21 cellular contexts compared by ENCODE assay signal in genomic region chr2:40144022-40144421, GRCh38.
"Had no signal": no experiment of that assay in that cellular context is flagged by ENCODE, and none has a peak within 500 bp of the region (broad histone marks: within the 10 kb centered on the region; RNA-seq: fewer than 3 reads in every experiment).

No MANE protein-coding gene starts in this region.

- H3K4me3 Mint-ChIP-seq: natural killer cell treated with Interleukin-12 subunit alpha and Interleukin-12 subunit beta and Interleukin-15 and Interleukin-18, amount 100 ng/mL, for 72 hours; stimulated activated effector memory CD8-positive, alpha-beta T cell treated with anti-CD3 and anti-CD28 coated beads, Interleukin-12 subunit alpha, Interleukin-12 subunit beta, amount 100 ng/mL, for 72 hours had no signal

- H3K27me3 ChIP-seq: colonic mucosa, heart left ventricle, right lobe of liver, suprapubic skin, tibial artery, upper lobe of left lung, vagina had no signal

- H3K27ac ChIP-seq: colonic mucosa, heart left ventricle, psoas muscle, right lobe of liver, suprapubic skin, tibial artery, upper lobe of left lung, vagina had no signal

- DNase-seq: colonic mucosa; dermis blood vessel endothelial cell; foreskin melanocyte; heart left ventricle; hippocampal formation; islet precursor cell; mammary epithelial cell; mucosa of descending colon; psoas muscle; retina; right lobe of liver; stimulated activated CD4-positive, alpha-beta T cell treated with anti-CD3 and anti-CD28 coated beads, Interleukin-4, amount 100 ng/mL, for 1 hour; stimulated activated CD8-positive, alpha-beta memory T cell treated with anti-CD3 and anti-CD28 coated beads, Interleukin-4, amount 100 ng/mL, for 48 hours; stimulated activated naive CD8-positive, alpha-beta T cell treated with anti-CD3 and anti-CD28 coated beads, Interleukin-15, Interleukin-2, amounts not matched to agents 100 U/mL and 50 U/mL, for 24 hours; tibial artery; upper lobe of left lung had no signal

- H3K27ac Mint-ChIP-seq: natural killer cell treated with Interleukin-12 subunit alpha and Interleukin-12 subunit beta and Interleukin-15 and Interleukin-18, amount 100 ng/mL, for 72 hours; stimulated activated effector memory CD8-positive, alpha-beta T cell treated with anti-CD3 and anti-CD28 coated beads, Interleukin-12 subunit alpha, Interleukin-12 subunit beta, amount 100 ng/mL, for 72 hours had no signal

- H3K4me1 ChIP-seq: colonic mucosa, psoas muscle, right lobe of liver, suprapubic skin, tibial artery, upper lobe of left lung, vagina had no signal

- H3K27me3 Mint-ChIP-seq: natural killer cell treated with Interleukin-12 subunit alpha and Interleukin-12 subunit beta and Interleukin-15 and Interleukin-18, amount 100 ng/mL, for 72 hours had no signal

- H3K4me3 ChIP-seq: colonic mucosa, heart left ventricle, mucosa of descending colon, psoas muscle, right lobe of liver, suprapubic skin, tibial artery, upper lobe of left lung, vagina had no signal

- H3K4me1 Mint-ChIP-seq: stimulated activated effector memory CD8-positive, alpha-beta T cell treated with anti-CD3 and anti-CD28 coated beads, Interleukin-12 subunit alpha, Interleukin-12 subunit beta, amount 100 ng/mL, for 72 hours had no signal

- ATAC-seq: heart left ventricle; left lobe of liver; mucosa of descending colon; natural killer cell treated with Interleukin-12 subunit alpha and Interleukin-12 subunit beta and Interleukin-15 and Interleukin-18, amount 100 ng/mL, for 72 hours; psoas muscle; right lobe of liver; stimulated activated effector memory CD8-positive, alpha-beta T cell treated with anti-CD3 and anti-CD28 coated beads, Interleukin-12 subunit alpha, Interleukin-12 subunit beta, amount 100 ng/mL, for 72 hours; stimulated activated naive CD8-positive, alpha-beta T cell treated with anti-CD3 and anti-CD28 coated beads, Interleukin-15, Interleukin-2, amounts not matched to agents 100 U/mL and 50 U/mL, for 24 hours had no signal

- H3K36me3 Mint-ChIP-seq: natural killer cell treated with Interleukin-12 subunit alpha and Interleukin-12 subunit beta and Interleukin-15 and Interleukin-18, amount 100 ng/mL, for 72 hours; stimulated activated effector memory CD8-positive, alpha-beta T cell treated with anti-CD3 and anti-CD28 coated beads, Interleukin-12 subunit alpha, Interleukin-12 subunit beta, amount 100 ng/mL, for 72 hours had no signal

- H3K36me3 ChIP-seq: colonic mucosa, right lobe of liver, suprapubic skin, upper lobe of left lung, vagina had no signal

- H3K9me3 ChIP-seq: colonic mucosa, heart left ventricle, mucosa of descending colon, psoas muscle, right lobe of liver, suprapubic skin, tibial artery, upper lobe of left lung, vagina had no signal
